In the genomic region with DNA sequence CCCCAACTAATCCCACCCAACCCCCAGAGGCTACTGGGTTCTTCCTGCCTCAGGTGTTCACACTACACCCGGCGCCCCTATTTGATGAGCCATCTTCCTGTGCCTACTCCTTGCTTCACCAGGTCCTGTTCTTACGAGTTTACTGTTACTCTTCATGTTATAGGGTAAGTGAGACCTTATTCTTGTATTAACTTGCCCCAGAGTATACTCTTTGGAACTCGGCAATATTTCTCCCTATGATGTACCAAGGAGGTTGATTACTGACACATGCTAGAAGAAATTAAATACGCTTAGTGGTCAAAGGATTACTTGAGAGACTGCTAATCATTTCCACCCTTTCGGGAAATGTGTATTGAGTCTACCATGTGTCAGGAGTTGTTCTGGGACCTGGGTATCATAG, we compare ENCODE assay signal across 1 cellular context.
TF ChIP-seq lines count a peak whose summit lies in the region.

No MANE protein-coding gene starts in this region.

TF ChIP-seq in K562, 482 proteins besides CTCF, POLR2A, EP300 and RAD21:
- TF ChIP-seq NCOA2 (IDR thresholded peaks at IDR 0.05; ENCODE audit: partially characterized antibody in 2 of 2) (no peak), ZBTB17 (CRISPR knock-in tag; IDR thresholded peaks at IDR 0.05) (no peak), CSDE1 (IDR thresholded peaks at IDR 0.05) (no peak)
